In the genomic region with DNA sequence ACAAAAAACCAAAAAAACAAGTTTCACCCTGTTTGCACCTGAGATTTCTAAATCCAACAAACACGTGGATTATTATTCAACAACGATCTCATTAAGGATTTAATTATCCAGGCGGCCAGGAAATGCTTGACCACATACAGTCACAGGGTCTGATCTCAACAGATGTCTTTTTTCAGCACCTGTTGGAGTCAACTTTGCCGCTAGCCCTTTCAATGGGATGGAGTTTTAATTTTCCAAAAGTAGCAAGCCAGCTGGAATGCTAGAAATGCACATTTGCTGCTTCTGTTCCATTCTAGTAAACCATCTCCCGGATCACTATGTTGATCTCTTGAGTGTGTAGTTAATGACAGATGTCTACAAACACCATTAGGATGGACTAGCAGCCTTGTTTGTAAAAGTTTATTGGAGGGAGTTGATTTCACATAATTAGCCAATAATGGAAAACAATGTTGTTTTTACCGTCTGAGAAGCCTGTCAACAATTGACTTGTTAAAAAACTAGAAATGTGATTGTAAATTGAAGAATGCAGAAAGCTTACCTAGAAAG, we compare ENCODE assay signal across 1 cellular context.
TF ChIP-seq lines count a peak whose summit lies in the region.

No MANE protein-coding gene starts in this region.

TF ChIP-seq in HEK293, 187 proteins besides CTCF, POLR2A, EP300 and RAD21 (continued from another document):
- no peak for TF ChIP-seq ZBTB49 (tag by site-specific recombination; IDR thresholded peaks at IDR 0.05; ENCODE audit: low read depth)
- no peak for TF ChIP-seq ZNF621 (tag by site-specific recombination; IDR thresholded peaks at IDR 0.05)
- TF ChIP-seq ZNF701 (tag by site-specific recombination; IDR thresholded peaks at IDR 0.05), result no peak
TF ChIP-seq in HEK293: peak in this region for 1.
